In the genomic region with DNA sequence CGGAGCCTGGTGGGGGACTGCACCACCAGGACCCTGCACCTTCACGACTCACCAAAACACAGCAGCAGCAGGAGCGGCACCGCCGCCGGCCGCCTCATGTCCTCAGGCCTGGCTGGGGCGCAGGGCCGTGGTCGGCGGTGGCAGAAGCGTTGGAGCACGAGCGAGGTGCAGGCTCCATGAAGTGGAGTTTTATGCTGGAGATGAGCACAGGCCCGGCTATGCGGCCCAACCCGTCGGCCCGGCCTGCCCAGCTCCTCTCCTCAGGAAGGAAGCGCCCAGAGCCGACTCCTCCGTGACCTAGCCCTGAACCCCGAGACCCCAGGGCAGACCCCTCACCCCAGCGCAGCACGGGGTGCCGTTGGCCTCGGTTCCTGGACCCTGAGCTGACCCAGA, we compare ENCODE assay signal across 1 cellular context.
TF ChIP-seq lines count a peak whose summit lies in the region.

TSS of gene PRSS27 (minus strand) at position 162 of the 393 bp plus-strand sequence. CDS start at position 98, 64 bp downstream.

TF ChIP-seq in IMR-90, 13 proteins besides CTCF, POLR2A, EP300 and RAD21 (continued from another document):
- TF ChIP-seq FOS (IDR thresholded peaks at IDR 0.05; ENCODE audit: low read depth, low read length) (no peak), CEBPB (IDR thresholded peaks at IDR 0.05; ENCODE audit: low read depth, low read length) (no peak), NFE2L2 (IDR thresholded peaks at IDR 0.05; ENCODE audit: low read depth, low read length) (no peak), CHD1 (IDR thresholded peaks at IDR 0.05; ENCODE audit: low read depth, low read length) (no peak)
